1 cellular context compared by ENCODE assay signal in the genomic region with DNA sequence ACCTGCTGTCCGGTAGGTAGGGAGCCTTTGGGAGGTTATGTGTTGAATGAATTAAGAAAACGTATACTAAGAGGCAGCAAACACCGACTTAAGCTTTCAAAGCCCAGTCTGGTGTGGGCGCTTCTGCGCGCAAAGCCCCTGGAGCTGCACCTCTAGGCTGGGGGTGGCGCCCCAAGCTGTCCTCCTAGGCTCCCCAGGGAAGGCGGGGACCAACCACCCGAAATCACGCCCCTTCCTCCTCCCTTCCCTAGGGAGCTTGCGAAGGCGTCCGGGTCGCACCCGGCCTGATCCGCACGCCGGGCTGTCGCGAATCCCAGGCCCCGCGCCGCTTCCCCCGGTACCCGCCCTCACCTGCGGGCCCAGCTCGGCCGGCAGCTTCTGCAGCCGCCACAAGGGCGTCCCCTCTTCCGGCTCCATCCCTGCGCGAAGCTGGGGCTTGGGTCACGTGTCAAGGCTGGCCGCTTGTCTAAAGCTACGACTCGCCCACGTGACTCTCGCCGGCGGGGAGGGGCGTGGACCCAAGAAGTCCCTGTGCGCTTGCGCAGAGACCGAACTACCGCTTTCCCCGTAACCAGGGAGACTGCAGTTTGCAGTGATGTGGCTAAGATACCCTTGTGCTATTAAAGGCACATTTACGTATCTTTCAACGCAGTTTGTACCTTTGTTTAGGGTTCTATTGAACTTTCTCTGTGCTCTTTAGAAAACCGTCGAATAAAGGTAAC.
TF ChIP-seq lines count a peak whose summit lies in the region.

COMMD8 (minus strand) TSS at position 468 of the 722 bp plus-strand sequence; CDS start at position 417, 51 bp downstream.

TF ChIP-seq in HepG2, 621 proteins besides CTCF, POLR2A, EP300 and RAD21 (continued from another document and continues in another):
- TF ChIP-seq, protein P1, sequence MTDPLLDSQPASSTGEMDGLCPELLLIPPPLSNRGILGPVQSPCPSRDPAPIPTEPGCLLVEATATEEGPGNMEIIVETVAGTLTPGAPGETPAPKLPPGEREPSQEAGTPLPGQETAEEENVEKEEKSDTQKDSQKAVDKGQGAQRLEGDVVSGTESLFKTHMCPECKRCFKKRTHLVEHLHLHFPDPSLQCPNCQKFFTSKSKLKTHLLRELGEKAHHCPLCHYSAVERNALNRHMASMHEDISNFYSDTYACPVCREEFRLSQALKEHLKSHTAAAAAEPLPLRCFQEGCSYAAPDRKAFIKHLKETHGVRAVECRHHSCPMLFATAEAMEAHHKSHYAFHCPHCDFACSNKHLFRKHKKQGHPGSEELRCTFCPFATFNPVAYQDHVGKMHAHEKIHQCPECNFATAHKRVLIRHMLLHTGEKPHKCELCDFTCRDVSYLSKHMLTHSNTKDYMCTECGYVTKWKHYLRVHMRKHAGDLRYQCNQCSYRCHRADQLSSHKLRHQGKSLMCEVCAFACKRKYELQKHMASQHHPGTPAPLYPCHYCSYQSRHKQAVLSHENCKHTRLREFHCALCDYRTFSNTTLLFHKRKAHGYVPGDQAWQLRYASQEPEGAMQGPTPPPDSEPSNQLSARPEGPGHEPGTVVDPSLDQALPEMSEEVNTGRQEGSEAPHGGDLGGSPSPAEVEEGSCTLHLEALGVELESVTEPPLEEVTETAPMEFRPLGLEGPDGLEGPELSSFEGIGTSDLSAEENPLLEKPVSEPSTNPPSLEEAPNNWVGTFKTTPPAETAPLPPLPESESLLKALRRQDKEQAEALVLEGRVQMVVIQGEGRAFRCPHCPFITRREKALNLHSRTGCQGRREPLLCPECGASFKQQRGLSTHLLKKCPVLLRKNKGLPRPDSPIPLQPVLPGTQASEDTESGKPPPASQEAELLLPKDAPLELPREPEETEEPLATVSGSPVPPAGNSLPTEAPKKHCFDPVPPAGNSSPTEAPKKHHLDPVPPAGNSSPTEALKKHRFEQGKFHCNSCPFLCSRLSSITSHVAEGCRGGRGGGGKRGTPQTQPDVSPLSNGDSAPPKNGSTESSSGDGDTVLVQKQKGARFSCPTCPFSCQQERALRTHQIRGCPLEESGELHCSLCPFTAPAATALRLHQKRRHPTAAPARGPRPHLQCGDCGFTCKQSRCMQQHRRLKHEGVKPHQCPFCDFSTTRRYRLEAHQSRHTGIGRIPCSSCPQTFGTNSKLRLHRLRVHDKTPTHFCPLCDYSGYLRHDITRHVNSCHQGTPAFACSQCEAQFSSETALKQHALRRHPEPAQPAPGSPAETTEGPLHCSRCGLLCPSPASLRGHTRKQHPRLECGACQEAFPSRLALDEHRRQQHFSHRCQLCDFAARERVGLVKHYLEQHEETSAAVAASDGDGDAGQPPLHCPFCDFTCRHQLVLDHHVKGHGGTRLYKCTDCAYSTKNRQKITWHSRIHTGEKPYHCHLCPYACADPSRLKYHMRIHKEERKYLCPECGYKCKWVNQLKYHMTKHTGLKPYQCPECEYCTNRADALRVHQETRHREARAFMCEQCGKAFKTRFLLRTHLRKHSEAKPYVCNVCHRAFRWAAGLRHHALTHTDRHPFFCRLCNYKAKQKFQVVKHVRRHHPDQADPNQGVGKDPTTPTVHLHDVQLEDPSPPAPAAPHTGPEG (CRISPR knock-in tag; IDR thresholded peaks at IDR 0.05): peak; percentile 1; the same call in 1 of the 2 replicates
- TF ChIP-seq ZNF12 (CRISPR knock-in tag; IDR thresholded peaks at IDR 0.05): no peak
- TF ChIP-seq, protein P2, sequence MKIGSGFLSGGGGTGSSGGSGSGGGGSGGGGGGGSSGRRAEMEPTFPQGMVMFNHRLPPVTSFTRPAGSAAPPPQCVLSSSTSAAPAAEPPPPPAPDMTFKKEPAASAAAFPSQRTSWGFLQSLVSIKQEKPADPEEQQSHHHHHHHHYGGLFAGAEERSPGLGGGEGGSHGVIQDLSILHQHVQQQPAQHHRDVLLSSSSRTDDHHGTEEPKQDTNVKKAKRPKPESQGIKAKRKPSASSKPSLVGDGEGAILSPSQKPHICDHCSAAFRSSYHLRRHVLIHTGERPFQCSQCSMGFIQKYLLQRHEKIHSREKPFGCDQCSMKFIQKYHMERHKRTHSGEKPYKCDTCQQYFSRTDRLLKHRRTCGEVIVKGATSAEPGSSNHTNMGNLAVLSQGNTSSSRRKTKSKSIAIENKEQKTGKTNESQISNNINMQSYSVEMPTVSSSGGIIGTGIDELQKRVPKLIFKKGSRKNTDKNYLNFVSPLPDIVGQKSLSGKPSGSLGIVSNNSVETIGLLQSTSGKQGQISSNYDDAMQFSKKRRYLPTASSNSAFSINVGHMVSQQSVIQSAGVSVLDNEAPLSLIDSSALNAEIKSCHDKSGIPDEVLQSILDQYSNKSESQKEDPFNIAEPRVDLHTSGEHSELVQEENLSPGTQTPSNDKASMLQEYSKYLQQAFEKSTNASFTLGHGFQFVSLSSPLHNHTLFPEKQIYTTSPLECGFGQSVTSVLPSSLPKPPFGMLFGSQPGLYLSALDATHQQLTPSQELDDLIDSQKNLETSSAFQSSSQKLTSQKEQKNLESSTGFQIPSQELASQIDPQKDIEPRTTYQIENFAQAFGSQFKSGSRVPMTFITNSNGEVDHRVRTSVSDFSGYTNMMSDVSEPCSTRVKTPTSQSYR (CRISPR knock-in tag; IDR thresholded peaks at IDR 0.05; ENCODE audit: borderline replicate concordance): no peak
- no peak for TF ChIP-seq ZNF343 (CRISPR knock-in tag; IDR thresholded peaks at IDR 0.05)
- TF ChIP-seq NFE2L1 (CRISPR knock-in tag; IDR thresholded peaks at IDR 0.05; ENCODE audit: borderline replicate concordance): no peak
- TF ChIP-seq ZNF460 (CRISPR knock-in tag; IDR thresholded peaks at IDR 0.05; ENCODE audit: borderline replicate concordance): no peak; the same call in 1 of the 2 replicates
- peak; percentile 52; the same call in 1 of the 2 replicates for TF ChIP-seq MIER3 (CRISPR knock-in tag; IDR thresholded peaks at IDR 0.05; ENCODE audit: borderline replicate concordance)
- no peak for TF ChIP-seq THAP8 (CRISPR knock-in tag; IDR thresholded peaks at IDR 0.05; ENCODE audit: borderline replicate concordance)
- no peak for TF ChIP-seq ZC3H4 (CRISPR knock-in tag; IDR thresholded peaks at IDR 0.05; ENCODE audit: borderline replicate concordance)
- no peak for TF ChIP-seq MYNN (CRISPR knock-in tag; IDR thresholded peaks at IDR 0.05; ENCODE audit: low read depth)
- no peak for TF ChIP-seq MZF1 (CRISPR knock-in tag; IDR thresholded peaks at IDR 0.05; ENCODE audit: borderline replicate concordance)
- TF ChIP-seq IRX3 (CRISPR knock-in tag; IDR thresholded peaks at IDR 0.05; ENCODE audit: borderline replicate concordance, low read depth): no peak; the same call in 1 of the 2 replicates
- no peak for TF ChIP-seq ZNF17 (CRISPR knock-in tag; IDR thresholded peaks at IDR 0.05)
- TF ChIP-seq, protein P3, sequence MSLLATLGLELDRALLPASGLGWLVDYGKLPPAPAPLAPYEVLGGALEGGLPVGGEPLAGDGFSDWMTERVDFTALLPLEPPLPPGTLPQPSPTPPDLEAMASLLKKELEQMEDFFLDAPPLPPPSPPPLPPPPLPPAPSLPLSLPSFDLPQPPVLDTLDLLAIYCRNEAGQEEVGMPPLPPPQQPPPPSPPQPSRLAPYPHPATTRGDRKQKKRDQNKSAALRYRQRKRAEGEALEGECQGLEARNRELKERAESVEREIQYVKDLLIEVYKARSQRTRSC (CRISPR knock-in tag; IDR thresholded peaks at IDR 0.05; ENCODE audit: low read depth): no peak
- TF ChIP-seq ASH2L (IDR thresholded peaks at IDR 0.05; ENCODE audit: insufficient read length, low read depth, low read length): peak; percentile 63
- TF ChIP-seq LRRFIP1 (CRISPR knock-in tag; conservative IDR thresholded peaks at IDR 0.05): no peak
- peak; percentile 33; the same call in 1 of the 2 replicates for TF ChIP-seq ZNF644 (CRISPR knock-in tag; IDR thresholded peaks at IDR 0.05; ENCODE audit: low read depth)
- TF ChIP-seq MAX (IDR thresholded peaks at IDR 0.05): peak; percentile 93
- no peak for TF ChIP-seq SP4 (CRISPR knock-in tag; IDR thresholded peaks at IDR 0.05)
- no peak for TF ChIP-seq ZNF468 (CRISPR knock-in tag; IDR thresholded peaks at IDR 0.05)
- TF ChIP-seq ZNF674 (CRISPR knock-in tag; IDR thresholded peaks at IDR 0.05; ENCODE audit: low read depth): no peak
- no peak for TF ChIP-seq RBM22 (optimal IDR thresholded peaks at IDR 0.05; ENCODE audit: low read length)
- 0 out of 2 replicates have a peak, but pooled peaks have one; percentile 58 for TF ChIP-seq HIVEP1 (CRISPR knock-in tag; IDR thresholded peaks at IDR 0.05)
- TF ChIP-seq, protein P4, sequence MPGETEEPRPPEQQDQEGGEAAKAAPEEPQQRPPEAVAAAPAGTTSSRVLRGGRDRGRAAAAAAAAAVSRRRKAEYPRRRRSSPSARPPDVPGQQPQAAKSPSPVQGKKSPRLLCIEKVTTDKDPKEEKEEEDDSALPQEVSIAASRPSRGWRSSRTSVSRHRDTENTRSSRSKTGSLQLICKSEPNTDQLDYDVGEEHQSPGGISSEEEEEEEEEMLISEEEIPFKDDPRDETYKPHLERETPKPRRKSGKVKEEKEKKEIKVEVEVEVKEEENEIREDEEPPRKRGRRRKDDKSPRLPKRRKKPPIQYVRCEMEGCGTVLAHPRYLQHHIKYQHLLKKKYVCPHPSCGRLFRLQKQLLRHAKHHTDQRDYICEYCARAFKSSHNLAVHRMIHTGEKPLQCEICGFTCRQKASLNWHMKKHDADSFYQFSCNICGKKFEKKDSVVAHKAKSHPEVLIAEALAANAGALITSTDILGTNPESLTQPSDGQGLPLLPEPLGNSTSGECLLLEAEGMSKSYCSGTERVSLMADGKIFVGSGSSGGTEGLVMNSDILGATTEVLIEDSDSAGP (CRISPR knock-in tag; IDR thresholded peaks at IDR 0.05; ENCODE audit: borderline replicate concordance): peak; percentile 91
- TF ChIP-seq, protein P5, sequence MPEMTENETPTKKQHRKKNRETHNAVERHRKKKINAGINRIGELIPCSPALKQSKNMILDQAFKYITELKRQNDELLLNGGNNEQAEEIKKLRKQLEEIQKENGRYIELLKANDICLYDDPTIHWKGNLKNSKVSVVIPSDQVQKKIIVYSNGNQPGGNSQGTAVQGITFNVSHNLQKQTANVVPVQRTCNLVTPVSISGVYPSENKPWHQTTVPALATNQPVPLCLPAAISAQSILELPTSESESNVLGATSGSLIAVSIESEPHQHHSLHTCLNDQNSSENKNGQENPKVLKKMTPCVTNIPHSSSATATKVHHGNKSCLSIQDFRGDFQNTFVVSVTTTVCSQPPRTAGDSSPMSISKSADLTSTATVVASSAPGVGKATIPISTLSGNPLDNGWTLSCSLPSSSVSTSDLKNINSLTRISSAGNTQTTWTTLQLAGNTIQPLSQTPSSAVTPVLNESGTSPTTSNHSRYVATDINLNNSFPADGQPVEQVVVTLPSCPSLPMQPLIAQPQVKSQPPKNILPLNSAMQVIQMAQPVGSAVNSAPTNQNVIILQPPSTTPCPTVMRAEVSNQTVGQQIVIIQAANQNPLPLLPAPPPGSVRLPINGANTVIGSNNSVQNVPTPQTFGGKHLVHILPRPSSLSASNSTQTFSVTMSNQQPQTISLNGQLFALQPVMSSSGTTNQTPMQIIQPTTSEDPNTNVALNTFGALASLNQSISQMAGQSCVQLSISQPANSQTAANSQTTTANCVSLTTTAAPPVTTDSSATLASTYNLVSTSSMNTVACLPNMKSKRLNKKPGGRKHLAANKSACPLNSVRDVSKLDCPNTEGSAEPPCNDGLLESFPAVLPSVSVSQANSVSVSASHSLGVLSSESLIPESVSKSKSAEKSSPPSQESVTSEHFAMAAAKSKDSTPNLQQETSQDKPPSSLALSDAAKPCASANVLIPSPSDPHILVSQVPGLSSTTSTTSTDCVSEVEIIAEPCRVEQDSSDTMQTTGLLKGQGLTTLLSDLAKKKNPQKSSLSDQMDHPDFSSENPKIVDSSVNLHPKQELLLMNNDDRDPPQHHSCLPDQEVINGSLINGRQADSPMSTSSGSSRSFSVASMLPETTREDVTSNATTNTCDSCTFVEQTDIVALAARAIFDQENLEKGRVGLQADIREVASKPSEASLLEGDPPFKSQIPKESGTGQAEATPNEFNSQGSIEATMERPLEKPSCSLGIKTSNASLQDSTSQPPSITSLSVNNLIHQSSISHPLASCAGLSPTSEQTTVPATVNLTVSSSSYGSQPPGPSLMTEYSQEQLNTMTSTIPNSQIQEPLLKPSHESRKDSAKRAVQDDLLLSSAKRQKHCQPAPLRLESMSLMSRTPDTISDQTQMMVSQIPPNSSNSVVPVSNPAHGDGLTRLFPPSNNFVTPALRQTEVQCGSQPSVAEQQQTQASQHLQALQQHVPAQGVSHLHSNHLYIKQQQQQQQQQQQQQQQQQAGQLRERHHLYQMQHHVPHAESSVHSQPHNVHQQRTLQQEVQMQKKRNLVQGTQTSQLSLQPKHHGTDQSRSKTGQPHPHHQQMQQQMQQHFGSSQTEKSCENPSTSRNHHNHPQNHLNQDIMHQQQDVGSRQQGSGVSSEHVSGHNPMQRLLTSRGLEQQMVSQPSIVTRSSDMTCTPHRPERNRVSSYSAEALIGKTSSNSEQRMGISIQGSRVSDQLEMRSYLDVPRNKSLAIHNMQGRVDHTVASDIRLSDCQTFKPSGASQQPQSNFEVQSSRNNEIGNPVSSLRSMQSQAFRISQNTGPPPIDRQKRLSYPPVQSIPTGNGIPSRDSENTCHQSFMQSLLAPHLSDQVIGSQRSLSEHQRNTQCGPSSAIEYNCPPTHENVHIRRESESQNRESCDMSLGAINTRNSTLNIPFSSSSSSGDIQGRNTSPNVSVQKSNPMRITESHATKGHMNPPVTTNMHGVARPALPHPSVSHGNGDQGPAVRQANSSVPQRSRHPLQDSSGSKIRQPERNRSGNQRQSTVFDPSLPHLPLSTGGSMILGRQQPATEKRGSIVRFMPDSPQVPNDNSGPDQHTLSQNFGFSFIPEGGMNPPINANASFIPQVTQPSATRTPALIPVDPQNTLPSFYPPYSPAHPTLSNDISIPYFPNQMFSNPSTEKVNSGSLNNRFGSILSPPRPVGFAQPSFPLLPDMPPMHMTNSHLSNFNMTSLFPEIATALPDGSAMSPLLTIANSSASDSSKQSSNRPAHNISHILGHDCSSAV (CRISPR knock-in tag; IDR thresholded peaks at IDR 0.05; ENCODE audit: borderline replicate concordance): no peak
- TF ChIP-seq ZNF615 (CRISPR knock-in tag; IDR thresholded peaks at IDR 0.05; ENCODE audit: borderline replicate concordance): no peak
- no peak for TF ChIP-seq TEAD2 (CRISPR knock-in tag; IDR thresholded peaks at IDR 0.05)
- no peak for TF ChIP-seq STAT5B (CRISPR knock-in tag; IDR thresholded peaks at IDR 0.05)
